35 cellular contexts compared by ENCODE assay signal in the genomic region with DNA sequence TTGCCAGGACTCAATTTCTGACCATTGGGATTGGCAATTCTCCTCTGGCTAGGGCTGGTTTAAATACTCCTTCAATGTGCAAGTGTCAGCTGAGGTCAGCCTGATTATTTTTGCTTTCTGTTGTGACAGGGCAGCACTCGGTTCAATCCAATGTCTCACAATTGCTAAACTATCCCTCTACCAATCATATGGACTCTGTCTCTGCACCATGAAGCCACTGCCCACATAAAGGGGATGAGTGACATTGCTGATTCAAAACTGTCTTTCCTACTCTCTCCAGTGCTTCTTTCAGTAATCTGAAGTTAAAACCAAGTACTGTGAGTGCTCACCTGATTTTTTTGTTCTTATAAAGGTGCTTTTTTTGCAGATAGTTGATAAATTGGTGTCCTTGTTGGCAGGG.
"Had no signal": no experiment of that assay in that cellular context is flagged by ENCODE, and none has a peak within 500 bp of the region (broad histone marks: within the 10 kb centered on the region; RNA-seq: fewer than 3 reads in every experiment).

No MANE protein-coding gene starts in this region.

- H3K4me2 ChIP-seq: KMS-11 had no signal

- H3K36me3 ChIP-seq: MG63 had no signal

- DNase-seq: Karpas-422, Kasumi-1, MG63, MM.1S, MV-4-11, NCI-H1048, NCI-H1092, NCI-H1092 treated with DMSO at 0.1 percent for 48 hours, NCI-H1105, NCI-H1105 treated with DMSO at 0.1 percent for 48 hours, NCI-H1417, NCI-H1417 treated with DMSO at 0.1 percent for 48 hours, NCI-H1436, NCI-H1436 treated with DMSO at 0.1 percent for 48 hours, NCI-H146, NCI-H1694, NCI-H1694 treated with DMSO at 0.1 percent for 48 hours, NCI-H187, NCI-H187 treated with DMSO at 0.1 percent for 48 hours, NCI-H1930, NCI-H2029, NCI-H2029 treated with DMSO at 0.1 percent for 48 hours, NCI-H2081, NCI-H2081 treated with DMSO at 0.1 percent for 48 hours, NCI-H2107, NCI-H2171, NCI-H2171 treated with DMSO at 0.1 percent for 48 hours, NCI-H2227 treated with DMSO at 0.1 percent for 48 hours, NCI-H226, NCI-H345, NCI-H446, NCI-H446 treated with DMSO at 0.1 percent for 48 hours, NCI-H510A, NCI-H510A treated with DMSO at 0.1 percent for 48 hours had no signal

- H3K27ac ChIP-seq: KMS-11 had no signal

- H3K4me3 ChIP-seq: MG63 had no signal

- H3K27me3 ChIP-seq: MG63 had no signal

- H3K9ac ChIP-seq: KMS-11 had no signal

- H3K9me3 ChIP-seq: MG63 had no signal
